ENCODE assay signal across 8 cellular contexts in the genomic region with DNA sequence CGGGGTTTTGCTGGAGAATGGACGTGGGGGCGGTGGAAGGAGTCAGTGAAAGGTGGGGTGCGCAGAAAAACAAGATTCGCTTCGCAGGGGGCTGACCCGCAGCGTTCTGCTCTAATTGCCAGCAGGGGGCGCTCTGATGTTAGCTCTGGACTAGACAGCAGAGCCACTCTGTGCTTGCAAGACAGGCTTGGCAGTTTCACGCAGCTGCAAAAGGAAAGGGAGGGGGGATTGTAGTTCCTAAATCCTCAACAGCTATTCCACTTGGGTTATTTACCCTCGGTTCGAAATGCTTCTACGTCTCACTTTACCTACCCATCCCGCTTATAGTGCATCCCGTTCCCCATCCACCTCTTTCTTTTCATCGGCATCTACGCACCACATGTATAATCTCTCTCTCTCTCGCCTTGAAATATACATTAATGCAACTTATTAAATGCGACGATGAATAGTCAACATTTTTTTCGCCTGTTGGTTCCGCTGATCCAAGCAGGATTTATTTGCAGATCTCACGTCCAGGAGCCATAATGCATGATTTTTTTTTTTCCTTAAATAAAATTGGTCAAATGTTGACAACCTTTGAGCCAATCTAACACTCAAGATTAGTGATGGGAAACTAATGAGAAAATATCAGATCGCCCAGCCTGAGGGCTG.
DNase-seq lines count a peak whose midpoint lies in the region; ATAC-seq and TF ChIP-seq lines count a peak whose summit lies in the region.

No MANE protein-coding gene starts in this region.

- peak; percentile 87 for TF ChIP-seq CTCF in AG09319 (IDR thresholded peaks at IDR 0.05; ENCODE audit: low read depth, low read length)
- TF ChIP-seq CTCF in WTC11 (IDR thresholded peaks at IDR 0.05): peak; percentile 87

- no peaks in the 10 kb centered on the region for H3K36me3 Mint-ChIP-seq in WTC11

- H3K9me3 Mint-ChIP-seq in WTC11: no peaks in the 10 kb centered on the region

- peak; percentile 90 for ATAC-seq in GM18909 (IDR thresholded peaks at IDR 0.05; ENCODE audit: poor library complexity, unreplicated experiment)
- ATAC-seq in HG03342 (IDR thresholded peaks at IDR 0.05; ENCODE audit: unreplicated experiment): peak; percentile 87
- peak; percentile 33 for ATAC-seq in WTC11
- ATAC-seq in left lobe of liver: peak; percentile 88

- peaks cover 100% of the 10 kb centered on the region for H3K27me3 Mint-ChIP-seq in WTC11 (ENCODE audit: low read depth)

- DNase-seq in AG09319 (ENCODE audit: extremely low read depth, low read depth): peak; percentile 57
- peak; percentile 57 for DNase-seq in NCI-H226
- peak; percentile 92 for DNase-seq in WTC11 (ENCODE audit: low spot score)
- DNase-seq in dedifferentiated amniotic fluid mesenchymal stem cell (ENCODE audit: extremely low spot score): peak; percentile 85
- peak; percentile 86 for DNase-seq in left lobe of liver (ENCODE audit: low spot score)
- peak; percentile 68 to 74 for DNase-seq in stimulated activated CD4-positive, alpha-beta T cell treated with anti-CD3 and anti-CD28 coated beads, Interleukin-2, amount 100 ng/mL, for 48 hours

- POLR2A ChIA-PET in WTC11 (lab: Charles Lee): interaction anchor here (0.6 kb wide), 1 partner anchor 216 kb away, joined by 9 read pairs; a partner anchor contains a TSS

- peak overlapping the region; percentile 42 for H3K4me3 Mint-ChIP-seq in WTC11

- CTCF ChIA-PET in WTC11 (lab: Charles Lee): interaction anchor here (0.6 to 2.4 kb wide), 17 partner anchors 14 to 383 kb away, joined by 3 to 31 read pairs (median 3); no protein-coding TSS in a partner anchor

- no peak overlapping the region for H3K27ac Mint-ChIP-seq in WTC11

- peaks cover 86% of the 10 kb centered on the region for H3K4me1 Mint-ChIP-seq in WTC11

TF ChIP-seq in WTC11, 78 proteins besides CTCF, POLR2A, EP300 and RAD21:
- TF ChIP-seq, protein P1, sequence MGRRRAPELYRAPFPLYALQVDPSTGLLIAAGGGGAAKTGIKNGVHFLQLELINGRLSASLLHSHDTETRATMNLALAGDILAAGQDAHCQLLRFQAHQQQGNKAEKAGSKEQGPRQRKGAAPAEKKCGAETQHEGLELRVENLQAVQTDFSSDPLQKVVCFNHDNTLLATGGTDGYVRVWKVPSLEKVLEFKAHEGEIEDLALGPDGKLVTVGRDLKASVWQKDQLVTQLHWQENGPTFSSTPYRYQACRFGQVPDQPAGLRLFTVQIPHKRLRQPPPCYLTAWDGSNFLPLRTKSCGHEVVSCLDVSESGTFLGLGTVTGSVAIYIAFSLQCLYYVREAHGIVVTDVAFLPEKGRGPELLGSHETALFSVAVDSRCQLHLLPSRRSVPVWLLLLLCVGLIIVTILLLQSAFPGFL (CRISPR knock-in tag; IDR thresholded peaks at IDR 0.05; ENCODE audit: borderline replicate concordance): no peak
- TF ChIP-seq SP1 (CRISPR knock-in tag; conservative IDR thresholded peaks at IDR 0.05): 0 out of 2 replicates have a peak, but pooled peaks have one; percentile 25

Comparison
In these comparisons a context has a peak if more than half of its experiments do, and no peak if none do; other contexts are left out.
1. Peak in every context shown above with its lines: DNase-seq and ATAC-seq.
2. ATAC-seq: peak in every context shown above with its lines; median percentile 90 in GM18909; 88 in left lobe of liver; 87 in HG03342; 33 in WTC11.